ENCODE assay signal across 1 cellular context in the genomic region with DNA sequence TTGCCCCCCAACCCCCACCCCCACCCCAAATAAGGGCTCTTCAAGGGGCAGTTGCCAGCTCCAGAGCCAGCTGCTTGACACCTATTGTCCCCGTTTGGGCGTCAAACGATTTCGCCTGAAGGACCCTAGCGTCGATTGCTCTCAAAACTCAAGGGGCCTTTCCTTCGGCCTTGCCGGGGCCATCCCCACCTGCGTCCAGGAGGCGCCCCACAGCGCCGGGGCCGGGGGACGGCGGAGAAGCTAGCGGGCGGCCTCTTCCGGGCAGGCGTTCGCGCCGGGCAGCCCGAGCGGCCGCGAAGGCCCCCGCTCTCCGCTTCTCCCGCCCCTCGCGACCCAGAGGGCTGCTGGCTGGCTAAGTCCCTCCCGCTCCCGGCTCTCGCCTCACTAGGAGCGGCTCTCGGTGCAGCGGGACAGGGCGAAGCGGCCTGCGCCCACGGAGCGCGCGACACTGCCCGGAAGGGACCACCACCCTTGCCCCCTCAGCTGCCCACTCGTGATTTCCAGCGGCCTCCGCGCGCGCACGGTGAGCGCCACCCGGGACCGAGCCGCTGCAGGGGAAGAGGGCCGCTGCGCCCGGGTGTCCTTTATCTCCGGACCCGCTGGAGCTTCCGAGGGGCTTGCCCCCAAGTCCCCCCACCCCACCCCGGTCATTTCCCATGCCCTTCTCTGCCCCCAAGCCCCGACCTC.
TF ChIP-seq lines count a peak whose summit lies in the region.

A gene with protein sequence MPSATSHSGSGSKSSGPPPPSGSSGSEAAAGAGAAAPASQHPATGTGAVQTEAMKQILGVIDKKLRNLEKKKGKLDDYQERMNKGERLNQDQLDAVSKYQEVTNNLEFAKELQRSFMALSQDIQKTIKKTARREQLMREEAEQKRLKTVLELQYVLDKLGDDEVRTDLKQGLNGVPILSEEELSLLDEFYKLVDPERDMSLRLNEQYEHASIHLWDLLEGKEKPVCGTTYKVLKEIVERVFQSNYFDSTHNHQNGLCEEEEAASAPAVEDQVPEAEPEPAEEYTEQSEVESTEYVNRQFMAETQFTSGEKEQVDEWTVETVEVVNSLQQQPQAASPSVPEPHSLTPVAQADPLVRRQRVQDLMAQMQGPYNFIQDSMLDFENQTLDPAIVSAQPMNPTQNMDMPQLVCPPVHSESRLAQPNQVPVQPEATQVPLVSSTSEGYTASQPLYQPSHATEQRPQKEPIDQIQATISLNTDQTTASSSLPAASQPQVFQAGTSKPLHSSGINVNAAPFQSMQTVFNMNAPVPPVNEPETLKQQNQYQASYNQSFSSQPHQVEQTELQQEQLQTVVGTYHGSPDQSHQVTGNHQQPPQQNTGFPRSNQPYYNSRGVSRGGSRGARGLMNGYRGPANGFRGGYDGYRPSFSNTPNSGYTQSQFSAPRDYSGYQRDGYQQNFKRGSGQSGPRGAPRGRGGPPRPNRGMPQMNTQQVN (plus strand): TSS at position 383 of the 687 bp plus-strand sequence. CDS start 690 bp downstream, outside the sequence.

TF ChIP-seq in GM12878, 131 proteins besides CTCF, POLR2A, EP300 and RAD21 (continued from another document):
- TF ChIP-seq, protein P1, sequence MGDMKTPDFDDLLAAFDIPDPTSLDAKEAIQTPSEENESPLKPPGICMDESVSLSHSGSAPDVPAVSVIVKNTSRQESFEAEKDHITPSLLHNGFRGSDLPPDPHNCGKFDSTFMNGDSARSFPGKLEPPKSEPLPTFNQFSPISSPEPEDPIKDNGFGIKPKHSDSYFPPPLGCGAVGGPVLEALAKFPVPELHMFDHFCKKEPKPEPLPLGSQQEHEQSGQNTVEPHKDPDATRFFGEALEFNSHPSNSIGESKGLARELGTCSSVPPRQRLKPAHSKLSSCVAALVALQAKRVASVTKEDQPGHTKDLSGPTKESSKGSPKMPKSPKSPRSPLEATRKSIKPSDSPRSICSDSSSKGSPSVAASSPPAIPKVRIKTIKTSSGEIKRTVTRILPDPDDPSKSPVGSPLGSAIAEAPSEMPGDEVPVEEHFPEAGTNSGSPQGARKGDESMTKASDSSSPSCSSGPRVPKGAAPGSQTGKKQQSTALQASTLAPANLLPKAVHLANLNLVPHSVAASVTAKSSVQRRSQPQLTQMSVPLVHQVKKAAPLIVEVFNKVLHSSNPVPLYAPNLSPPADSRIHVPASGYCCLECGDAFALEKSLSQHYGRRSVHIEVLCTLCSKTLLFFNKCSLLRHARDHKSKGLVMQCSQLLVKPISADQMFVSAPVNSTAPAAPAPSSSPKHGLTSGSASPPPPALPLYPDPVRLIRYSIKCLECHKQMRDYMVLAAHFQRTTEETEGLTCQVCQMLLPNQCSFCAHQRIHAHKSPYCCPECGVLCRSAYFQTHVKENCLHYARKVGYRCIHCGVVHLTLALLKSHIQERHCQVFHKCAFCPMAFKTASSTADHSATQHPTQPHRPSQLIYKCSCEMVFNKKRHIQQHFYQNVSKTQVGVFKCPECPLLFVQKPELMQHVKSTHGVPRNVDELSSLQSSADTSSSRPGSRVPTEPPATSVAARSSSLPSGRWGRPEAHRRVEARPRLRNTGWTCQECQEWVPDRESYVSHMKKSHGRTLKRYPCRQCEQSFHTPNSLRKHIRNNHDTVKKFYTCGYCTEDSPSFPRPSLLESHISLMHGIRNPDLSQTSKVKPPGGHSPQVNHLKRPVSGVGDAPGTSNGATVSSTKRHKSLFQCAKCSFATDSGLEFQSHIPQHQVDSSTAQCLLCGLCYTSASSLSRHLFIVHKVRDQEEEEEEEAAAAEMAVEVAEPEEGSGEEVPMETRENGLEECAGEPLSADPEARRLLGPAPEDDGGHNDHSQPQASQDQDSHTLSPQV (IDR thresholded peaks at IDR 0.05): peak; percentile 96
- TF ChIP-seq BHLHE40 (IDR thresholded peaks at IDR 0.05; ENCODE audit: borderline replicate concordance in 1 of 2, low read depth in 2 of 2, low read length in 1 of 2) (peak in 1 of 2 experiments; percentile 42; a peak in 1 of 4 replicates), EED (IDR thresholded peaks at IDR 0.05; ENCODE audit: low read depth) (0 out of 2 replicates have a peak, but pooled peaks have one; percentile 14), IKZF1 (conservative IDR thresholded peaks at IDR 0.05) (peak; percentile 69), KLF5 (IDR thresholded peaks at IDR 0.05; ENCODE audit: partially characterized antibody) (peak; percentile 79)
TF ChIP-seq in GM12878: peak in this region for 50.
